In the genomic region with DNA sequence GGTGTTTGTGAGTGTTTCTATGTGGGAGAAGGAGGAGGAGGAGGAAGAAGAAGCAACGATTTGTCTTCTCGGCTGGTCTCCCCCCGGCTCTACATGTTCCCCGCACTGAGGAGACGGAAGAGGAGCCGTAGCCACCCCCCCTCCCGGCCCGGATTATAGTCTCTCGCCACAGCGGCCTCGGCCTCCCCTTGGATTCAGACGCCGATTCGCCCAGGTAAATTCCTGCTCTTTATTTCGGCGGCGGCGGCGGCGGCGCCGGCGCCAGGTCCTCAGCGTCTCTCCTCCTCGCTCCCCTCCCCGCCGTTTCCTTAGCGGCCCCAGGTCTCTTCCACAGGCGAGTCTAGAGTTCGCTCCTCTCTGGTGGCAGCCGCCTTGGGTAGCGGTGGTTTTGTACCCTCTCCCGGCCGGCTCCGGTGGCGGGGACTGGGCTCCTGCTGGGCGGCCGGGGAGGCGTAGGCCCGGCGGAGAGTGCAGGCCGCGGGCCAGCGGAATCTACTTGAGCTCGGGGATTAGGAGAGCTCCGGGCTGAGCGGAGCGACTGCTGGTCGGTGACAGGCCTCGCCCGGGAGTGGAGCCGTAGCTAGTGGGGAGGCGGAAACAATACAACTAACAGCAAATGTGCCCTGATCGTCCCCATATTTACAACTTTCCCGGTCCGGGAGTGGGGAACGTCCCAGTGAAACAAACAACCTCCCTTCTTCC, we compare ENCODE assay signal across 8 cellular contexts. TPM values are rescaled to one million over a fixed set of nuclear protein-coding genes. Genes with fewer than 3 reads are reported as not detected.
DNase-seq lines count a peak whose midpoint lies in the region; ATAC-seq and TF ChIP-seq lines count a peak whose summit lies in the region.

No MANE protein-coding gene starts in this region.

- peak overlapping the region; percentile 99 for H3K27ac ChIP-seq in breast epithelium

- peaks cover 0 to 16% of the 10 kb centered on the region in 2 donors for H3K4me1 ChIP-seq in breast epithelium

- H3K9me3 ChIP-seq in breast epithelium = no peaks in the 10 kb centered on the region

- H3K36me3 ChIP-seq in breast epithelium = no peaks in the 10 kb centered on the region

- peak overlapping the region; percentile 93 to 97 (median 96) for H3K4me3 ChIP-seq in breast epithelium

- intact Hi-C loops in breast epithelium (cut with DNase I; ENCODE audit: low total_unique reads) = no loop called here

- H3K27me3 ChIP-seq in breast epithelium = no peaks in the 10 kb centered on the region

- TF ChIP-seq POLR2A in breast epithelium (IDR thresholded peaks at IDR 0.05) = no peak

- peak; percentile 56 for DNase-seq in GF-D8 (lab: John Stamatoyannopoulos, UW)
- peak; percentile 73 for DNase-seq in NCI-H146 (lab: John Stamatoyannopoulos, UW)
- peak; percentile 77 for DNase-seq in UCSD-AML1 (lab: John Stamatoyannopoulos, UW; ENCODE audit: unreplicated experiment)
- DNase-seq in breast epithelium (ENCODE audit: low spot score in 2 of 2) = peak; percentile 40 to 61
- DNase-seq in inferior parietal cortex (ENCODE audit: extremely low spot score) = peak; percentile 62
- peak; percentile 28 to 41 for DNase-seq in stimulated activated CD4-positive, alpha-beta T cell treated with anti-CD3 and anti-CD28 coated beads, Interleukin-12 subunit alpha, Interleukin-12 subunit beta, amount 100 ng/mL, for 24 hours (ENCODE audit: low read depth in 2 of 2)
- no peak for DNase-seq in DMS114 treated with DMSO at 0.1 percent for 48 hours (lab: John Stamatoyannopoulos, UW; ENCODE audit: unreplicated experiment)

- ATAC-seq in HG02623 (IDR thresholded peaks at IDR 0.05; ENCODE audit: unreplicated experiment) = peak; percentile 18

- TF ChIP-seq CTCF in breast epithelium (IDR thresholded peaks at IDR 0.05) = peak in 1 of 3 donors; percentile 8

RNA-seq across cellular contexts. Expression of gene NIPBL, which starts 0.5 kb away (rescaled TPM):
- 100 to 1,000 TPM in 1 of 3 donors, 10 to 100 TPM in 2; 61.9 to 112 (median 69.2) TPM for total RNA-seq in breast epithelium
